Comparison of ENCODE assay signal across 2 cellular contexts in the genomic region with DNA sequence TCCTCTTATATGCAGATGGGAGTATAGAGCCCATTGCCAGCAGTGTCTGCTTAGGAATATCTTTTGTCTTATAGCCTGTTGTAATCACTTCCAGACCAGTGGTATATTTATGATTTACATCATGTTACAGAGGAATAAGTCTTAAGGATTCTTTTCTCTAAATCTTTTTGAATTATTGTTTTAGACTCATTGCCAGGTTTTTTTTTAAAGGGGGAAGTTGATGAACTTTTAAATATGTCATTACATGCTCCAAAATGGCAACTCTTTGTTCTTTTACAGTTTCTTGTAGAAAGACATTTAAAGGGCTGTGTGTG.
TF ChIP-seq lines count a peak whose summit lies in the region.

No MANE protein-coding gene starts in this region.

TF ChIP-seq in A549, 52 proteins besides CTCF, POLR2A, EP300 and RAD21:
- TF ChIP-seq, protein P1, sequence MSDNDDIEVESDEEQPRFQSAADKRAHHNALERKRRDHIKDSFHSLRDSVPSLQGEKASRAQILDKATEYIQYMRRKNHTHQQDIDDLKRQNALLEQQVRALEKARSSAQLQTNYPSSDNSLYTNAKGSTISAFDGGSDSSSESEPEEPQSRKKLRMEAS (IDR thresholded peaks at IDR 0.05), result no peak
- no peak for TF ChIP-seq GATA3 (IDR thresholded peaks at IDR 0.05; ENCODE audit: borderline replicate concordance)
- TF ChIP-seq MYC (IDR thresholded peaks at IDR 0.05; ENCODE audit: borderline replicate concordance, low read length), result no peak
- TF ChIP-seq FOXS1 (CRISPR knock-in tag; IDR thresholded peaks at IDR 0.05), result no peak
- no peak for TF ChIP-seq TFCP2L1 (CRISPR knock-in tag; IDR thresholded peaks at IDR 0.05)
- TF ChIP-seq SREBF2 (IDR thresholded peaks at IDR 0.05), result no peak
- TF ChIP-seq MAFK (IDR thresholded peaks at IDR 0.05; ENCODE audit: partially characterized antibody), result no peak
- no peak for TF ChIP-seq NFE2L2 (conservative IDR thresholded peaks at IDR 0.05; ENCODE audit: low read length)
- TF ChIP-seq CBX8 (IDR thresholded peaks at IDR 0.05), result no peak
- TF ChIP-seq ZFP36 (IDR thresholded peaks at IDR 0.05; ENCODE audit: borderline replicate concordance, partially characterized antibody), result no peak
- TF ChIP-seq, protein P2, sequence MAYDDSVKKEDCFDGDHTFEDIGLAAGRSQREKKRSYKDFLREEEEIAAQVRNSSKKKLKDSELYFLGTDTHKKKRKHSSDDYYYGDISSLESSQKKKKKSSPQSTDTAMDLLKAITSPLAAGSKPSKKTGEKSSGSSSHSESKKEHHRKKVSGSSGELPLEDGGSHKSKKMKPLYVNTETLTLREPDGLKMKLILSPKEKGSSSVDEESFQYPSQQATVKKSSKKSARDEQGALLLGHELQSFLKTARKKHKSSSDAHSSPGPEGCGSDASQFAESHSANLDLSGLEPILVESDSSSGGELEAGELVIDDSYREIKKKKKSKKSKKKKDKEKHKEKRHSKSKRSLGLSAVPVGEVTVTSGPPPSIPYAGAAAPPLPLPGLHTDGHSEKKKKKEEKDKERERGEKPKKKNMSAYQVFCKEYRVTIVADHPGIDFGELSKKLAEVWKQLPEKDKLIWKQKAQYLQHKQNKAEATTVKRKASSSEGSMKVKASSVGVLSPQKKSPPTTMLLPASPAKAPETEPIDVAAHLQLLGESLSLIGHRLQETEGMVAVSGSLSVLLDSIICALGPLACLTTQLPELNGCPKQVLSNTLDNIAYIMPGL (CRISPR knock-in tag; IDR thresholded peaks at IDR 0.05; ENCODE audit: borderline replicate concordance), result no peak
- no peak for TF ChIP-seq RFX5 (IDR thresholded peaks at IDR 0.05)
- TF ChIP-seq PHF8 (IDR thresholded peaks at IDR 0.05; ENCODE audit: borderline replicate concordance, low read depth), result no peak
- TF ChIP-seq JUNB (IDR thresholded peaks at IDR 0.05), result no peak
- TF ChIP-seq ESRRA (IDR thresholded peaks at IDR 0.05; ENCODE audit: borderline replicate concordance, low read length), result no peak
- no peak for TF ChIP-seq ZNF302 (CRISPR knock-in tag; IDR thresholded peaks at IDR 0.05)
- no peak for TF ChIP-seq BHLHE40 (IDR thresholded peaks at IDR 0.05; ENCODE audit: low read depth, low read length)
- TF ChIP-seq FOSL2 (IDR thresholded peaks at IDR 0.05), result no peak
- no peak for TF ChIP-seq FOSL2 (CRISPR knock-in tag; IDR thresholded peaks at IDR 0.05)

TF ChIP-seq in SK-N-SH, 30 proteins besides CTCF, POLR2A, EP300 and RAD21:
- TF ChIP-seq YY1 (IDR thresholded peaks at IDR 0.05; ENCODE audit: low read depth) (0 out of 2 replicates have a peak, but pooled peaks have one; percentile 12), SMC3 (IDR thresholded peaks at IDR 0.05; ENCODE audit: low read depth, low read length) (no peak)
TF ChIP-seq in SK-N-SH: peak in this region for 1.
